Comparison of ENCODE assay signal across 21 cellular contexts in genomic region chr22:27760474-27760873, GRCh38.
"Had no signal": no experiment of that assay in that cellular context is flagged by ENCODE, and none has a peak within 500 bp of the region (broad histone marks: within the 10 kb centered on the region; RNA-seq: fewer than 3 reads in every experiment).

No MANE protein-coding gene starts in this region.

- H3K27ac Mint-ChIP-seq: immature natural killer cell; natural killer cell; progenitor cell of endocrine pancreas; stimulated activated naive B cell treated with anti-CD40 and anti-IgM and Interleukin-4, amounts not matched to agents 10 μg/mL and 1 μg/mL and 100 μg/mL, for 72 hours; stimulated activated naive CD8-positive, alpha-beta T cell treated with anti-CD3 and anti-CD28 coated beads, Interleukin-15, Interleukin-2, amounts not matched to agents 100 ng/mL and 50 ng/mL, for 24 hours had no signal

- ATAC-seq: left ventricle myocardium superior; lower lobe of right lung; natural killer cell; pancreas; right lobe of liver; stimulated activated naive B cell treated with anti-CD40 and anti-IgM and Interleukin-4, amounts not matched to agents 10 μg/mL and 1 μg/mL and 100 μg/mL, for 72 hours had no signal

- H3K36me3 Mint-ChIP-seq: immature natural killer cell; natural killer cell; stimulated activated naive B cell treated with anti-CD40 and anti-IgM and Interleukin-4, amounts not matched to agents 10 μg/mL and 1 μg/mL and 100 μg/mL, for 72 hours had no signal

- H3K27me3 Mint-ChIP-seq: stimulated activated naive CD8-positive, alpha-beta T cell treated with anti-CD3 and anti-CD28 coated beads, Interleukin-15, Interleukin-2, amounts not matched to agents 100 ng/mL and 50 ng/mL, for 24 hours had no signal

- H3K4me1 Mint-ChIP-seq: immature natural killer cell, natural killer cell had no signal

- H3K4me3 Mint-ChIP-seq: immature natural killer cell; natural killer cell; stimulated activated naive B cell treated with anti-CD40 and anti-IgM and Interleukin-4, amounts not matched to agents 10 μg/mL and 1 μg/mL and 100 μg/mL, for 72 hours; stimulated activated naive CD8-positive, alpha-beta T cell treated with anti-CD3 and anti-CD28 coated beads, Interleukin-15, Interleukin-2, amounts not matched to agents 100 ng/mL and 50 ng/mL, for 24 hours had no signal

- H3K36me3 ChIP-seq: lower lobe of right lung, pancreas, right lobe of liver, upper lobe of left lung, uterus had no signal

- H3K9me3 Mint-ChIP-seq: immature natural killer cell; natural killer cell; stimulated activated naive B cell treated with anti-CD40 and anti-IgM and Interleukin-4, amounts not matched to agents 10 μg/mL and 1 μg/mL and 100 μg/mL, for 72 hours; stimulated activated naive CD8-positive, alpha-beta T cell treated with anti-CD3 and anti-CD28 coated beads, Interleukin-15, Interleukin-2, amounts not matched to agents 100 ng/mL and 50 ng/mL, for 24 hours had no signal

- DNase-seq: dermis blood vessel endothelial cell; effector memory CD4-positive, alpha-beta T cell; hypothalamus; immature natural killer cell; left ventricle myocardium superior; natural killer cell; occipital lobe; pancreas; right lobe of liver; small intestine; stimulated activated CD4-positive, alpha-beta T cell treated with anti-CD3 and anti-CD28 coated beads, Interleukin-15, amount 100 ng/mL, for 24 hours; stimulated activated CD4-positive, alpha-beta T cell treated with anti-CD3 and anti-CD28 coated beads, Interleukin-2, amount 100 ng/mL, for 48 hours; stimulated activated naive B cell treated with anti-CD40 and anti-IgM and Interleukin-4, amounts not matched to agents 10 μg/mL and 1 μg/mL and 100 μg/mL, for 72 hours; uterus had no signal

- H3K27me3 ChIP-seq: pancreas, right lobe of liver, tibial nerve, upper lobe of left lung, uterus had no signal

- H3K4me3 ChIP-seq: coronary artery, lower lobe of right lung, pancreas, right lobe of liver, thoracic aorta, tibial nerve, upper lobe of left lung, uterus had no signal
